19 cellular contexts compared by ENCODE assay signal in genomic region chr12:89306827-89307498, GRCh38. TPM values are rescaled to one million over a fixed set of nuclear protein-coding genes. Genes with fewer than 3 reads are reported as not detected.
DNase-seq lines count a peak whose midpoint lies in the region; ATAC-seq and TF ChIP-seq lines count a peak whose summit lies in the region.
"Had no signal": no experiment of that assay in that cellular context is flagged by ENCODE, and none has a peak within 500 bp of the region (broad histone marks: within the 10 kb centered on the region; RNA-seq: fewer than 3 reads in every experiment).

No MANE protein-coding gene starts in this region.

- ATAC-seq in right lobe of liver (peak; percentile 35 to 50 (median 38)), gastrocnemius medialis (no peak)

- H3K27me3 ChIP-seq in right lobe of liver (no peaks in the 10 kb centered on the region), gastrocnemius medialis (no peaks in the 10 kb centered on the region)
- H3K27me3 ChIP-seq: esophagus squamous epithelium, ovary, uterus had no signal

- 52% methylated on average over 5 of the region's 5 CpGs for WGBS in right lobe of liver (ENCODE audit: insufficient coverage, low coverage, low lambda C conversion rate, missing lambda C conversion rate)

- H3K36me3 ChIP-seq in right lobe of liver, result no peaks in the 10 kb centered on the region
- H3K36me3 ChIP-seq in gastrocnemius medialis, result no peaks in the 10 kb centered on the region
- H3K36me3 ChIP-seq: esophagus squamous epithelium, left ventricle myocardium inferior, ovary, uterus had no signal

- H3K27ac ChIP-seq in right lobe of liver (no peak overlapping the region), gastrocnemius medialis (no peak overlapping the region)
- H3K27ac ChIP-seq: esophagus squamous epithelium, left ventricle myocardium inferior, ovary, uterus had no signal

- in situ Hi-C loops in KBM-7 (cut with MboI; ENCODE audit: low pct_unique_long_range_greater_than_20kb, low sequenced_read_pairs) (no loop called here), gastrocnemius medialis (cut with MboI; ENCODE audit: low sequenced_read_pairs in 4 of 4) (no loop called here)

- H3K4me1 ChIP-seq in right lobe of liver, result peaks cover 0 to 8% (median 4%) of the 10 kb centered on the region in 4 donors
- H3K4me1 ChIP-seq in gastrocnemius medialis, result peaks cover 0 to 3% of the 10 kb centered on the region in 2 donors
- H3K4me1 ChIP-seq: left ventricle myocardium inferior, uterus had no signal

- H3K4me3 ChIP-seq in right lobe of liver (no peak overlapping the region), gastrocnemius medialis (no peak overlapping the region)
- H3K4me3 ChIP-seq: esophagus squamous epithelium, left ventricle myocardium inferior, ovary, uterus had no signal

- TF ChIP-seq POLR2A in right lobe of liver (IDR thresholded peaks at IDR 0.05), result no peak
- no peak for TF ChIP-seq POLR2A in gastrocnemius medialis (IDR thresholded peaks at IDR 0.05)

- DNase-seq in CD1c-positive myeloid dendritic cell (ENCODE audit: extremely low spot score), result peak; percentile 54
- peak; percentile 52 for DNase-seq in KBM-7
- peak; percentile 20 for DNase-seq in SKM-1 (lab: John Stamatoyannopoulos, UW; ENCODE audit: unreplicated experiment)
- no peak for DNase-seq in right lobe of liver
- no peak for DNase-seq in gastrocnemius medialis
- no peak for DNase-seq in hypothalamus (lab: John Stamatoyannopoulos, UW)
- no peak for DNase-seq in NCI-H345 treated with DMSO at 0.1 percent for 48 hours (lab: John Stamatoyannopoulos, UW; ENCODE audit: unreplicated experiment)
- no peak for DNase-seq in activated CD4-positive, alpha-beta T cell treated with anti-CD3 and anti-CD28 coated beads for 1 hour
- DNase-seq: activated CD4-positive, CD25-positive, alpha-beta regulatory T cell treated with anti-CD3 and anti-CD28 coated beads, Interleukin-2, amount 50 U/mL, for 72 hours; Caco-2; esophagus squamous epithelium; HFFc6; left ventricle myocardium inferior; NCI-H187; NCI-H446 treated with DMSO at 0.1 percent for 48 hours; ovary; stimulated activated CD4-positive, alpha-beta T cell treated with anti-CD3 and anti-CD28 coated beads, Interleukin-2, amount 100 ng/mL, for 24 hours; T-helper 9 cell; uterus had no signal

- TF ChIP-seq CTCF in right lobe of liver (IDR thresholded peaks at IDR 0.05), result no peak
- no peak for TF ChIP-seq CTCF in gastrocnemius medialis (IDR thresholded peaks at IDR 0.05 in 4 of 5, conservative IDR thresholded peaks at IDR 0.05 in 1 of 5)

- intact Hi-C loops in right lobe of liver (cut with DNase I), result no loop called here
- intact Hi-C loops in gastrocnemius medialis (cut with DNase I; ENCODE audit: low total_unique reads), result no loop called here

- no peaks in the 10 kb centered on the region for H3K9me3 ChIP-seq in right lobe of liver
- H3K9me3 ChIP-seq in gastrocnemius medialis, result no peaks in the 10 kb centered on the region
- H3K9me3 ChIP-seq: Caco-2, esophagus squamous epithelium, left ventricle myocardium inferior, ovary, uterus had no signal

RNA-seq across cellular contexts. Expression of gene DUSP6, which starts 45.3 kb away (rescaled TPM):
- total RNA-seq in right lobe of liver, result 100 to 1,000 TPM in 2 of 6 experiments, 10 to 100 TPM in 4; 24.3 to 139 (median 50.4) TPM
- 10 to 100 TPM in 3 of 4 donors, 1 to 10 TPM in 1; 4.2 to 23.8 (median 12.1) TPM for total RNA-seq in gastrocnemius medialis

Comparison
In these comparisons a context has a peak if more than half of its experiments do, and no peak if none do; other contexts are left out.
1. DNase-seq: peak in CD1c-positive myeloid dendritic cell (single experiment), KBM-7 (single experiment) and SKM-1 (single experiment); none in right lobe of liver (0 of 3), gastrocnemius medialis (0 of 2), hypothalamus (0 of 51), NCI-H345 treated with DMSO at 0.1 percent for 48 hours (single experiment) and activated CD4-positive, alpha-beta T cell treated with anti-CD3 and anti-CD28 coated beads for 1 hour (single experiment).
2. ATAC-seq: peak in right lobe of liver (4 of 4); none in gastrocnemius medialis (0 of 2).